In the genomic region with DNA sequence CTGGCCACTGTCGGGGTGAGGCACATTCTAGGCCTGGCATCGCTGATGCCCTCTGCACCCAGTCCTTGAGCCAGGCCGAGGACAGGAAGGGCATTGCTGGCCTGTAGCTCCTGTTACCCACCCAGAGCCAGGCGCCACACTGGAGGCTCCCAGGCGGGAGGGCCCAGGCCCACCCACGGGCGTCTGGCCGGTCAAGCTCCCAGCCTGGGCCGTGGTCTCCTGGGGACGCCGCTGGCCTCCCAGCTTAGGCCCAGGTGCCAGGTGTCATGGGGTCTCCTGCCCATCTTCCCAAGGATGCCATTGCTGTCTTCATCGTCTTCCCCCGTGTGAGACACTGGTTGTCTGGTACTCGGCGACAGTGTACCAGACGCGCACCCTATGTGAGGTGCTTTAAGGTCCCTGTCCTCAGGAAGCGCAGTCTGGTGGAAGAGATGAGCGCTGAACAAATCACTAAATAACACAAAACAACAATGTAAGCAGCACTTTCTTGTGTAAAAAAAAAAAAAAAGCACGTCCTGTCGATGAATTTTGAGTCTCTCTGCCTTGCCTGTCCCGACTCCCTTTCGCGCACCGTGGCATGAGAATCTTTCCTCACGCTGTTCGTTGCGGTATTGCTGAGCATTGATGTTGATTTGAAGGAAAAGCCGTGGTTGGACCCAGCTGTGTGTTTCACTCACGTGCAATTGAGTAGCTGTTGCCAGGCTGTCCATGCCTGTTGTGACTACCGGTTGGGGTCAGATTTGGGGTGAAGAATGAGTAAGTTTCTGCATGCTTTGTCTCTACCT, we compare ENCODE assay signal across 13 cellular contexts. TPM values are rescaled to one million over a fixed set of nuclear protein-coding genes. Genes with fewer than 3 reads are reported as not detected.
DNase-seq lines count a peak whose midpoint lies in the region; ATAC-seq, FAIRE-seq and TF ChIP-seq lines count a peak whose summit lies in the region.
"Had no signal": no experiment of that assay in that cellular context is flagged by ENCODE, and none has a peak within 500 bp of the region (broad histone marks: within the 10 kb centered on the region; RNA-seq: fewer than 3 reads in every experiment).

No MANE protein-coding gene starts in this region.

- H3K79me1 ChIP-seq in IMR-90 (ENCODE audit: low read depth in 1 of 2, low read length in 2 of 2): no peaks in the 10 kb centered on the region
- no peaks in the 10 kb centered on the region for H3K79me1 ChIP-seq in H1 (ENCODE audit: low read depth, low read length)

- WGBS in IMR-90 (ENCODE audit: extremely low coverage in 2 of 2, insufficient read length in 1 of 2), 2 experiments: 84% methylated on average over 14 of the region's 31 CpGs; no CpG with 5 or more reads in 1 of the 2 experiments
- WGBS in H1 (ENCODE audit: extremely low coverage in 1 of 2, insufficient coverage in 1 of 2, insufficient read length in 1 of 2, insufficient replicate concordance in 2 of 2, low coverage in 1 of 2, low lambda C conversion rate in 2 of 2, missing lambda C conversion rate in 1 of 2), 2 experiments: 86% methylated on average over 31 of the region's 31 CpGs; no CpG with 5 or more reads in 1 of the 2 experiments

- H3K27ac Mint-ChIP-seq in activated CD4-positive, alpha-beta T cell treated with anti-CD3 and anti-CD28 coated beads, Interleukin-2, amount 10 ng/mL, durations not matched to agents 7 days and 5 days: peak overlapping the region; percentile 1
- H3K27ac Mint-ChIP-seq in activated CD4-positive, alpha-beta T cell treated with anti-CD3 and anti-CD28 coated beads, Interleukin-2, amount 10 ng/mL, durations not matched to agents 24 days and 14 days: no peak overlapping the region

- H3K4me1 ChIP-seq in IMR-90 (ENCODE audit: control insufficient read depth, insufficient read depth, low read length) (no peaks in the 10 kb centered on the region; the same call in 1 of the 2 replicates), H1 (replicated peaks in 1 of 4; ENCODE audit: control insufficient read depth in 3 of 4, insufficient read depth in 4 of 4, low read length in 3 of 4) (peaks cover 0 to 14% (median 11%) of the 10 kb centered on the region in 4 experiments; a peak in 6 of 7 replicates), osteoblast (ENCODE audit: insufficient read depth, low read length) (no peaks in the 10 kb centered on the region)

- H2BK12ac ChIP-seq in H1 (ENCODE audit: low read depth, low read length): no peak overlapping the region

- dilution Hi-C loops in IMR-90 (cut with HindIII; ENCODE audit: low sequenced_read_pairs, unreplicated experiment): no loop called here

- no peak overlapping the region for H4K8ac ChIP-seq in IMR-90 (ENCODE audit: low read depth in 2 of 2, low read length in 2 of 2)
- peak overlapping the region; percentile 57 for H4K8ac ChIP-seq in H1 (ENCODE audit: extremely low read depth, insufficient read depth, low read length)

- TF ChIP-seq RAD21 in IMR-90 (IDR thresholded peaks at IDR 0.05; ENCODE audit: low read length): no peak
- TF ChIP-seq RAD21 in H1 (IDR thresholded peaks at IDR 0.05 in 1 of 2, conservative IDR thresholded peaks at IDR 0.05 in 1 of 2; ENCODE audit: low read depth in 2 of 2, low read length in 2 of 2): no peak

- H2AK9ac ChIP-seq in IMR-90 (replicated peaks; ENCODE audit: low read depth, low read length, poor library complexity): peak overlapping the region; percentile 62

- TF ChIP-seq POLR2A in IMR-90 (IDR thresholded peaks at IDR 0.05; ENCODE audit: low read depth, low read length) (no peak), H1 (IDR thresholded peaks at IDR 0.05; ENCODE audit: control extremely low read depth in 1 of 2, low read depth in 2 of 2, low read length in 2 of 2) (no peak)

- H3K23ac ChIP-seq in IMR-90 (ENCODE audit: low read depth, low read length) (no peak overlapping the region), H1 (ENCODE audit: insufficient read length) (no peak overlapping the region)

- no peak for FAIRE-seq in H1 (lab: Jason Lieb, UNC)

- H3K27me3 ChIP-seq in IMR-90 (ENCODE audit: control insufficient read depth, insufficient read depth, low read length) (no peaks in the 10 kb centered on the region), H1 (replicated peaks in 1 of 4; ENCODE audit: control insufficient read depth in 3 of 4, extremely low read depth in 1 of 4, insufficient read depth in 3 of 4, low read length in 3 of 4) (no peaks in the 10 kb centered on the region), osteoblast (ENCODE audit: insufficient read depth, low read length) (peaks cover 15% of the 10 kb centered on the region)
- H3K27me3 ChIP-seq: ovary had no signal

- H2AK5ac ChIP-seq in IMR-90 (ENCODE audit: low read depth, low read length): no peak overlapping the region
- H2AK5ac ChIP-seq in H1 (ENCODE audit: low read depth, low read length): no peak overlapping the region

- H3K9me3 Mint-ChIP-seq in activated CD4-positive, alpha-beta T cell treated with anti-CD3 and anti-CD28 coated beads, Interleukin-2, amount 10 ng/mL, durations not matched to agents 7 days and 5 days: no peaks in the 10 kb centered on the region
- H3K9me3 Mint-ChIP-seq in activated CD4-positive, alpha-beta T cell treated with anti-CD3 and anti-CD28 coated beads, Interleukin-2, amount 10 ng/mL, durations not matched to agents 24 days and 14 days: no peaks in the 10 kb centered on the region

- intact Hi-C loops in activated CD4-positive, alpha-beta T cell treated with anti-CD3 and anti-CD28 coated beads, Interleukin-2, amount 10 ng/mL, durations not matched to agents 24 days and 14 days (cut with micrococcal nuclease): no loop called here
- intact Hi-C loops in IMR-90 (cut with micrococcal nuclease): no loop called here

- H3K9me3 ChIP-seq in IMR-90 (ENCODE audit: control insufficient read depth, insufficient read depth, low read length) (no peaks in the 10 kb centered on the region), H1 (ENCODE audit: insufficient read depth in 2 of 2, low read depth in 1 of 2, low read length in 1 of 2) (no peaks in the 10 kb centered on the region), osteoblast (ENCODE audit: low read depth, low read length) (no peaks in the 10 kb centered on the region)
- H3K9me3 ChIP-seq: ovary, thoracic aorta had no signal

- H4K91ac ChIP-seq in IMR-90 (ENCODE audit: insufficient read depth, low read depth, low read length) (no peak overlapping the region), H1 (replicated peaks; ENCODE audit: insufficient read length, low read length) (peak overlapping the region; percentile 5)

- H3K14ac ChIP-seq in IMR-90 (replicated peaks; ENCODE audit: low read depth, low read length) (no peak overlapping the region), H1 (ENCODE audit: insufficient read length) (no peak overlapping the region)

- no peaks in the 10 kb centered on the region for H3K23me2 ChIP-seq in H1 (ENCODE audit: low read depth, low read length)

- BruUV-seq in IMR-90 (replicated peaks; lab: Mats Ljungman, UMichigan): no TSS peak

- no peak overlapping the region for H2BK15ac ChIP-seq in IMR-90 (ENCODE audit: low read depth, low read length)
- peak overlapping the region; percentile 72; the same call in 1 of the 2 replicates for H2BK15ac ChIP-seq in H1 (ENCODE audit: low read length)

- H3K4me2 ChIP-seq in IMR-90 (ENCODE audit: low read depth, low read length): no peak overlapping the region
- peak overlapping the region; percentile 70 to 78 for H3K4me2 ChIP-seq in H1 (ENCODE audit: insufficient read depth in 1 of 2, low read depth in 2 of 2, low read length in 2 of 2)
- H3K4me2 ChIP-seq in osteoblast (ENCODE audit: insufficient read depth, low read length): no peak overlapping the region

- H3K27me3 Mint-ChIP-seq in activated CD4-positive, alpha-beta T cell treated with anti-CD3 and anti-CD28 coated beads, Interleukin-2, amount 10 ng/mL, durations not matched to agents 7 days and 5 days: peaks cover 2% of the 10 kb centered on the region
- H3K27me3 Mint-ChIP-seq in activated CD4-positive, alpha-beta T cell treated with anti-CD3 and anti-CD28 coated beads, Interleukin-2, amount 10 ng/mL, durations not matched to agents 24 days and 14 days: peaks cover 3% of the 10 kb centered on the region

- no peak for TF ChIP-seq EP300 in H1 (IDR thresholded peaks at IDR 0.05; ENCODE audit: borderline replicate concordance in 1 of 2, low read depth in 2 of 2, low read length in 2 of 2)

- no peak for ATAC-seq in IMR-90 (ENCODE audit: low read depth)
- ATAC-seq in HG03571 (IDR thresholded peaks at IDR 0.05; ENCODE audit: unreplicated experiment): no peak

- H3K18ac ChIP-seq in IMR-90 (ENCODE audit: low read depth, low read length) (no peak overlapping the region), H1 (ENCODE audit: extremely low read depth, low read length) (peak overlapping the region; percentile 44)

- no peaks in the 10 kb centered on the region; the same call in 1 of the 2 replicates for H4K20me1 ChIP-seq in IMR-90 (ENCODE audit: insufficient read depth, low read length)
- peaks cover 0 to 2% of the 10 kb centered on the region in 2 experiments for H4K20me1 ChIP-seq in H1 (replicated peaks in 1 of 2; ENCODE audit: control insufficient read depth in 1 of 2, insufficient read depth in 2 of 2, low read length in 2 of 2)
- peaks cover 3% of the 10 kb centered on the region for H4K20me1 ChIP-seq in osteoblast (ENCODE audit: insufficient read depth, low read length)

- H3K4me1 Mint-ChIP-seq in activated CD4-positive, alpha-beta T cell treated with anti-CD3 and anti-CD28 coated beads, Interleukin-2, amount 10 ng/mL, durations not matched to agents 7 days and 5 days: peaks cover 14% of the 10 kb centered on the region
- H3K4me1 Mint-ChIP-seq in activated CD4-positive, alpha-beta T cell treated with anti-CD3 and anti-CD28 coated beads, Interleukin-2, amount 10 ng/mL, durations not matched to agents 24 days and 14 days: peaks cover 12% of the 10 kb centered on the region

- in situ Hi-C loops in IMR-90 (cut with MboI; ENCODE audit: low sequenced_read_pairs): no loop called here

- no peak overlapping the region for H3K4me3 Mint-ChIP-seq in activated CD4-positive, alpha-beta T cell treated with anti-CD3 and anti-CD28 coated beads, Interleukin-2, amount 10 ng/mL, durations not matched to agents 7 days and 5 days
- H3K4me3 Mint-ChIP-seq in activated CD4-positive, alpha-beta T cell treated with anti-CD3 and anti-CD28 coated beads, Interleukin-2, amount 10 ng/mL, durations not matched to agents 24 days and 14 days: no peak overlapping the region

- H3K4ac ChIP-seq in IMR-90 (ENCODE audit: low read depth, low read length): no peak overlapping the region
- no peak overlapping the region for H3K4ac ChIP-seq in H1 (replicated peaks; ENCODE audit: insufficient read length, low read depth, low read length)

- DNase-seq in activated CD4-positive, alpha-beta T cell treated with anti-CD3 and anti-CD28 coated beads, Interleukin-2, amount 10 ng/mL, durations not matched to agents 7 days and 5 days: no peak
- DNase-seq in activated CD4-positive, alpha-beta T cell treated with anti-CD3 and anti-CD28 coated beads, Interleukin-2, amount 10 ng/mL, durations not matched to agents 24 days and 14 days: no peak
- peak; percentile 24 for DNase-seq in IMR-90
- DNase-seq in H1 (ENCODE audit: low read depth in 1 of 2, low spot score in 2 of 2): no peak
- peak; percentile 74 for DNase-seq in osteoblast (ENCODE audit: insufficient read length, low spot score, missing footprints)
- no peak for DNase-seq in D341Med (ENCODE audit: low spot score)
- DNase-seq in CD1c-positive myeloid dendritic cell (ENCODE audit: extremely low spot score): no peak
- DNase-seq: midbrain; SIG-M5; stimulated activated CD4-positive, alpha-beta T cell treated with anti-CD3 and anti-CD28 coated beads, Interleukin-12 subunit alpha, Interleukin-12 subunit beta, amount 100 ng/mL, for 4 hours had no signal

- peaks cover 5% of the 10 kb centered on the region for H3K36me3 Mint-ChIP-seq in activated CD4-positive, alpha-beta T cell treated with anti-CD3 and anti-CD28 coated beads, Interleukin-2, amount 10 ng/mL, durations not matched to agents 7 days and 5 days (ENCODE audit: low read depth)
- peaks cover 19% of the 10 kb centered on the region for H3K36me3 Mint-ChIP-seq in activated CD4-positive, alpha-beta T cell treated with anti-CD3 and anti-CD28 coated beads, Interleukin-2, amount 10 ng/mL, durations not matched to agents 24 days and 14 days (ENCODE audit: low read depth)

- no peak overlapping the region for H2AFZ ChIP-seq in IMR-90 (replicated peaks; ENCODE audit: low read length, poor library complexity)
- peak overlapping the region; percentile 79 for H2AFZ ChIP-seq in H1 (ENCODE audit: low read length)
- H2AFZ ChIP-seq in osteoblast (ENCODE audit: low read length): no peak overlapping the region

- POLR2A ChIA-PET in activated CD4-positive, alpha-beta T cell treated with anti-CD3 and anti-CD28 coated beads, Interleukin-2, amount 10 ng/mL, durations not matched to agents 7 days and 5 days (lab: Charles Lee): no interaction called here
- POLR2A ChIA-PET in IMR-90 (lab: Charles Lee; ENCODE audit: unreplicated experiment): no interaction called here
- POLR2A ChIA-PET in H1 (lab: Charles Lee; ENCODE audit: partially characterized antibody): interaction anchor here (0.6 to 1.8 kb wide), 2 partner anchors 16 to 194 kb away, joined by 3 to 4 read pairs; no protein-coding TSS in a partner anchor

- no peak overlapping the region for H2BK120ac ChIP-seq in IMR-90 (ENCODE audit: low read depth, low read length)
- H2BK120ac ChIP-seq in H1 (replicated peaks; ENCODE audit: low read depth, low read length): no peak overlapping the region

- peaks cover 3% of the 10 kb centered on the region; the same call in 1 of the 2 replicates for H3K9me1 ChIP-seq in IMR-90 (ENCODE audit: insufficient read depth, low read length)

- H3K36me3 ChIP-seq in IMR-90 (ENCODE audit: control insufficient read depth, insufficient read depth, low read length) (peaks cover 18% of the 10 kb centered on the region; the same call in 1 of the 2 replicates), H1 (ENCODE audit: control insufficient read depth in 2 of 4, insufficient read depth in 4 of 4, low read length in 3 of 4) (no peaks in the 10 kb centered on the region), osteoblast (ENCODE audit: insufficient read depth, low read length) (peaks cover 18% of the 10 kb centered on the region)
- H3K36me3 ChIP-seq: ovary had no signal

- no peaks in the 10 kb centered on the region for H3K79me2 ChIP-seq in H1 (ENCODE audit: control insufficient read depth in 1 of 2, insufficient read depth in 2 of 2, low read length in 2 of 2)
- H3K79me2 ChIP-seq in osteoblast (ENCODE audit: insufficient read depth, low read length): no peaks in the 10 kb centered on the region

- no peak overlapping the region for H3K27ac ChIP-seq in IMR-90 (ENCODE audit: insufficient read depth, low read length)
- H3K27ac ChIP-seq in H1 (ENCODE audit: low read depth, low read length): no peak overlapping the region
- H3K27ac ChIP-seq in osteoblast (ENCODE audit: low read depth, low read length): no peak overlapping the region
- H3K27ac ChIP-seq: ovary, thoracic aorta had no signal

- CTCF ChIA-PET in activated CD4-positive, alpha-beta T cell treated with anti-CD3 and anti-CD28 coated beads, Interleukin-2, amount 10 ng/mL, durations not matched to agents 7 days and 5 days (lab: Charles Lee): interaction anchor here (1.1 to 1.2 kb wide), 2 partner anchors 10 kb away, joined by 3 to 4 read pairs; no protein-coding TSS in a partner anchor
- CTCF ChIA-PET in IMR-90 (lab: Yijun Ruan, JAX): no interaction called here
- CTCF ChIA-PET in H1 (lab: Charles Lee; ENCODE audit: partially characterized antibody): interaction anchor here (0.8 to 3.1 kb wide), 8 partner anchors 9 to 169 kb away, joined by 3 to 15 read pairs (median 4); no protein-coding TSS in a partner anchor

- no peak for TF ChIP-seq CTCF in IMR-90 (conservative IDR thresholded peaks at IDR 0.05; ENCODE audit: low read depth, low read length)
- TF ChIP-seq CTCF in H1 (IDR thresholded peaks at IDR 0.05; ENCODE audit: control extremely low read depth in 1 of 3, insufficient read depth in 1 of 3, low read depth in 1 of 3, low read length in 3 of 3): no peak
- TF ChIP-seq CTCF in osteoblast (IDR thresholded peaks at IDR 0.05; ENCODE audit: extremely low read depth, low read depth, low read length): no peak

- no peak overlapping the region for H3K56ac ChIP-seq in IMR-90 (ENCODE audit: extremely low read depth, insufficient read depth, low read length)
- no peak overlapping the region for H3K56ac ChIP-seq in H1 (replicated peaks; ENCODE audit: insufficient read length, low read depth, low read length)

- H3K9ac ChIP-seq in IMR-90 (ENCODE audit: low read depth, low read length) (no peak overlapping the region), H1 (replicated peaks in 1 of 4; ENCODE audit: extremely low read depth in 1 of 4, low read depth in 3 of 4, low read length in 3 of 4) (no peak overlapping the region)

- H2BK5ac ChIP-seq in IMR-90 (ENCODE audit: low read depth, low read length, poor library complexity, severe bottlenecking) (no peak overlapping the region), H1 (ENCODE audit: low read depth, low read length) (no peak overlapping the region)

- no peak overlapping the region for H3K4me3 ChIP-seq in IMR-90 (ENCODE audit: insufficient read depth, low read depth, low read length)
- H3K4me3 ChIP-seq in H1 (ENCODE audit: extremely low read depth in 1 of 4, insufficient read depth in 2 of 4, low read depth in 3 of 4, low read length in 4 of 4): peak overlapping the region in 1 of 4 experiments; percentile 56; a peak in 3 of 8 replicates
- H3K4me3 ChIP-seq in osteoblast (ENCODE audit: insufficient read depth, low read length): no peak overlapping the region
- H3K4me3 ChIP-seq: ovary, thoracic aorta had no signal

- H2BK20ac ChIP-seq in IMR-90 (ENCODE audit: low read depth, low read length): no peak overlapping the region
- H2BK20ac ChIP-seq in H1 (ENCODE audit: low read length): peak overlapping the region; percentile 32; the same call in 1 of the 2 replicates

- H4K5ac ChIP-seq in IMR-90 (ENCODE audit: low read depth, low read length): no peak overlapping the region
- H4K5ac ChIP-seq in H1 (ENCODE audit: insufficient read length, low read depth, low read length): no peak overlapping the region

RNA-seq across cellular contexts. Expression of gene TRAPPC10, which starts 27.0 kb away (rescaled TPM):
- total RNA-seq in activated CD4-positive, alpha-beta T cell treated with anti-CD3 and anti-CD28 coated beads, Interleukin-2, amount 10 ng/mL, durations not matched to agents 7 days and 5 days: 10 to 100 TPM; 61.7 to 76.9 TPM
- 69.6 and 75.0 TPM in 2 replicates for total RNA-seq in activated CD4-positive, alpha-beta T cell treated with anti-CD3 and anti-CD28 coated beads, Interleukin-2, amount 10 ng/mL, durations not matched to agents 24 days and 14 days
- 18.1 and 18.3 TPM in 2 replicates for total RNA-seq in IMR-90 (2012; rRNA removed)
- polyA plus RNA-seq in IMR-90 (2012; rRNA removed): 17.8 and 18.3 TPM in 2 replicates
- 7.7 and 8.1 TPM in 2 replicates for polyA plus RNA-seq in IMR-90 (2012; cell fraction: cytosol; rRNA removed)
- 46.4 and 51.4 TPM in 2 replicates for polyA plus RNA-seq in IMR-90 (2012; cell fraction: nucleus; rRNA removed; ENCODE audit: low replicate concordance)
- total RNA-seq in H1 (2021; fragmentation: NEBNext Ultra II Directional; extraction: Animal tissue kit (Norgen Biotek cat#: 25700)): 29.8 and 31.0 TPM in 2 replicates
- polyA plus RNA-seq in H1 (2011; rRNA removed): 18.5 and 22.7 TPM in 2 replicates
- polyA plus RNA-seq in H1 (2011; cell fraction: cytosol; rRNA removed): 18.0 TPM
- polyA plus RNA-seq in H1 (2011; cell fraction: nucleus; rRNA removed): 51.7 TPM
- 16.4 to 22.2 TPM (median 19.2 TPM) in 4 replicates for polyA plus RNA-seq in H1 (2012, experiment 1 of 2)
- polyA plus RNA-seq in H1 (2012, experiment 2 of 2): 4.7 TPM
- 14.6 TPM for polyA plus RNA-seq in H1 (2013, experiment 1 of 2)
- polyA plus RNA-seq in H1 (2013, experiment 2 of 2): 15.8 TPM
- 35.8 and 36.3 TPM in 2 replicates for polyA minus RNA-seq in H1 (2011; rRNA and poly(A)+ RNA removed)
- polyA minus RNA-seq in H1 (2011; cell fraction: cytosol; rRNA and poly(A)+ RNA removed): 17.6 TPM
- polyA minus RNA-seq in H1 (2011; cell fraction: nucleus; rRNA and poly(A)+ RNA removed): 42.6 TPM
- total RNA-seq in osteoblast: 33.0 and 36.2 TPM in 2 replicates

Comparison
In these comparisons a context has a peak if more than half of its experiments do, and no peak if none do; other contexts are left out.
1. DNase-seq: peak in IMR-90 (single experiment) and osteoblast (single experiment); none in activated CD4-positive, alpha-beta T cell treated with anti-CD3 and anti-CD28 coated beads, Interleukin-2, amount 10 ng/mL, durations not matched to agents 7 days and 5 days (single experiment), activated CD4-positive, alpha-beta T cell treated with anti-CD3 and anti-CD28 coated beads, Interleukin-2, amount 10 ng/mL, durations not matched to agents 24 days and 14 days (single experiment), H1 (0 of 2), D341Med (single experiment) and CD1c-positive myeloid dendritic cell (single experiment).
2. H3K4me2 ChIP-seq: peak in H1 (2 of 2); none in IMR-90 (single experiment) and osteoblast (single experiment).